In genomic region chr3:67642190-67642589, GRCh38 we compare ENCODE assay signal across 31 cellular contexts.
"Had no signal": no experiment of that assay in that cellular context is flagged by ENCODE, and none has a peak within 500 bp of the region (broad histone marks: within the 10 kb centered on the region; RNA-seq: fewer than 3 reads in every experiment).

No MANE protein-coding gene starts in this region.

- H3K27me3 ChIP-seq: neural progenitor cell, ovary, spleen, suprapubic skin, testis, tibial artery, transverse colon, upper lobe of right lung, uterus had no signal

- H3K36me3 ChIP-seq: neural progenitor cell, ovary, suprapubic skin, tibial artery, transverse colon, upper lobe of right lung, uterus had no signal

- H3K27ac ChIP-seq: neural progenitor cell, ovary, parathyroid adenoma, psoas muscle, skin epidermis, spleen, suprapubic skin, testis, tibial artery, upper lobe of right lung, uterus had no signal

- ATAC-seq: natural killer cell; psoas muscle; right cardiac atrium; sciatic nerve; stimulated activated memory B cell treated with anti-CD40 and anti-IgM and Interleukin-4, amounts not matched to agents 10 μg/mL and 1 μg/mL and 100 μg/mL, for 72 hours; upper lobe of right lung had no signal

- H3K9me3 Mint-ChIP-seq: natural killer cell; nephron; neural progenitor cell; stimulated activated naive CD8-positive, alpha-beta T cell treated with anti-CD3 and anti-CD28 coated beads, Interleukin-15, amount 100 ng/mL, for 72 hours; type B pancreatic cell had no signal

- H3K4me1 ChIP-seq: neural progenitor cell, parathyroid adenoma, suprapubic skin, testis, uterus had no signal

- H3K4me2 ChIP-seq: neural progenitor cell, smooth muscle cell had no signal

- H3K9me3 ChIP-seq: ovary, psoas muscle, spleen, suprapubic skin, testis, tibial artery, transverse colon, upper lobe of right lung, uterus had no signal

- H3K36me3 Mint-ChIP-seq: natural killer cell had no signal

- H3K4me3 Mint-ChIP-seq: natural killer cell; nephron; neural progenitor cell; stimulated activated memory B cell treated with anti-CD40 and anti-IgM and Interleukin-4, amounts not matched to agents 10 μg/mL and 1 μg/mL and 100 μg/mL, for 72 hours; stimulated activated naive CD8-positive, alpha-beta T cell treated with anti-CD3 and anti-CD28 coated beads, Interleukin-15, amount 100 ng/mL, for 72 hours; type B pancreatic cell had no signal

- H3K27me3 Mint-ChIP-seq: progenitor cell of endocrine pancreas; stimulated activated memory B cell treated with anti-CD40 and anti-IgM and Interleukin-4, amounts not matched to agents 10 μg/mL and 1 μg/mL and 100 μg/mL, for 72 hours; stimulated activated naive CD8-positive, alpha-beta T cell treated with anti-CD3 and anti-CD28 coated beads, Interleukin-15, amount 100 ng/mL, for 72 hours; type B pancreatic cell had no signal

- H3K4me1 Mint-ChIP-seq: nephron, neural progenitor cell had no signal

- DNase-seq: natural killer cell; occipital lobe; ovary; posterior cingulate gyrus; psoas muscle; right cardiac atrium; spleen; stimulated activated CD4-positive, alpha-beta T cell treated with anti-CD3 and anti-CD28 coated beads, Interleukin-12 subunit alpha, Interleukin-12 subunit beta, amount 100 ng/mL, for 4 hours; stimulated activated CD4-positive, alpha-beta T cell treated with anti-CD3 and anti-CD28 coated beads, Interleukin-1b, Interleukin-23, amount 100 ng/mL, for 48 hours; stimulated activated CD4-positive, alpha-beta T cell treated with anti-CD3 and anti-CD28 coated beads, Interleukin-4, amount 100 ng/mL, for 1 hour; stimulated activated CD4-positive, alpha-beta T cell treated with anti-CD3 and anti-CD28 coated beads, Interleukin-4, amount 100 ng/mL, for 4 hours; stimulated activated CD8-positive, alpha-beta memory T cell treated with anti-CD3 and anti-CD28 coated beads, Interleukin-4, amount 100 ng/mL, for 48 hours; stimulated activated naive CD4-positive, alpha-beta T cell; stimulated activated naive CD8-positive, alpha-beta T cell treated with anti-CD3 and anti-CD28 coated beads, Interleukin-15, amount 100 ng/mL, for 72 hours; stimulated activated naive CD8-positive, alpha-beta T cell treated with anti-CD3 and anti-CD28 coated beads, Interleukin-15, Interleukin-2, amounts not matched to agents 100 U/mL and 50 U/mL, for 24 hours; substantia nigra; testis; tibial artery; upper lobe of right lung; uterus had no signal

- H2AFZ ChIP-seq: neural progenitor cell, parathyroid adenoma had no signal

- H3K27ac Mint-ChIP-seq: natural killer cell; nephron; neural progenitor cell; progenitor cell of endocrine pancreas; stimulated activated memory B cell treated with anti-CD40 and anti-IgM and Interleukin-4, amounts not matched to agents 10 μg/mL and 1 μg/mL and 100 μg/mL, for 72 hours; type B pancreatic cell had no signal

- H3K4me3 ChIP-seq: neural progenitor cell, ovary, psoas muscle, skin epidermis, smooth muscle cell, spleen, suprapubic skin, testis, tibial artery, transverse colon, upper lobe of right lung, uterus had no signal

- H3K9ac ChIP-seq: neural progenitor cell, parathyroid adenoma had no signal
